ENCODE assay signal across 2 cellular contexts in genomic region chr20:57350086-57350710, GRCh38.
TF ChIP-seq lines count a peak whose summit lies in the region.

No MANE protein-coding gene starts in this region.

TF ChIP-seq in IMR-90, 13 proteins besides CTCF, POLR2A, EP300 and RAD21:
- TF ChIP-seq ELK1 (IDR thresholded peaks at IDR 0.05; ENCODE audit: borderline replicate concordance, low read depth, low read length) (no peak), FOS (IDR thresholded peaks at IDR 0.05; ENCODE audit: low read depth, low read length) (no peak), RCOR1 (IDR thresholded peaks at IDR 0.05; ENCODE audit: insufficient replicate concordance, low read length) (no peak), MAZ (IDR thresholded peaks at IDR 0.05; ENCODE audit: borderline replicate concordance, low read depth, low read length) (no peak), USF2 (IDR thresholded peaks at IDR 0.05; ENCODE audit: low read depth, low read length) (no peak), CHD1 (IDR thresholded peaks at IDR 0.05; ENCODE audit: low read depth, low read length) (no peak), NFE2L2 (IDR thresholded peaks at IDR 0.05; ENCODE audit: low read depth, low read length) (no peak), MAFK (IDR thresholded peaks at IDR 0.05; ENCODE audit: low read depth, low read length) (no peak), SMC3 (IDR thresholded peaks at IDR 0.05; ENCODE audit: low read depth, low read length) (no peak), MXI1 (IDR thresholded peaks at IDR 0.05; ENCODE audit: borderline replicate concordance, low read depth, low read length) (no peak), BHLHE40 (IDR thresholded peaks at IDR 0.05; ENCODE audit: low read depth, low read length) (no peak), RFX5 (IDR thresholded peaks at IDR 0.05; ENCODE audit: low read depth, low read length) (no peak), CEBPB (IDR thresholded peaks at IDR 0.05; ENCODE audit: low read depth, low read length) (no peak)
TF ChIP-seq in IMR-90: peak in this region for 0.

TF ChIP-seq in K562, 482 proteins besides CTCF, POLR2A, EP300 and RAD21:
- no peak for TF ChIP-seq ZNF583 (CRISPR knock-in tag; IDR thresholded peaks at IDR 0.05)
- no peak for TF ChIP-seq PCBP1 (IDR thresholded peaks at IDR 0.05; ENCODE audit: low read depth, low read length, poor library complexity, severe bottlenecking)
- TF ChIP-seq OTX1 (CRISPR knock-in tag; IDR thresholded peaks at IDR 0.05) = no peak
- TF ChIP-seq EGR1 (conservative IDR thresholded peaks at IDR 0.05) = 0 out of 2 replicates have a peak, but pooled peaks have one; percentile 6
- no peak for TF ChIP-seq MCM2 (IDR thresholded peaks at IDR 0.05; ENCODE audit: low read depth)
- no peak for TF ChIP-seq SNIP1 (IDR thresholded peaks at IDR 0.05; ENCODE audit: low read depth)
- TF ChIP-seq ZNF398 (CRISPR knock-in tag; IDR thresholded peaks at IDR 0.05) = no peak
- TF ChIP-seq KAT2B (IDR thresholded peaks at IDR 0.05; ENCODE audit: low read depth, low read length) = no peak
- no peak for TF ChIP-seq ILF3 (IDR thresholded peaks at IDR 0.05; ENCODE audit: borderline replicate concordance)
- no peak for TF ChIP-seq POLR3A (IDR thresholded peaks at IDR 0.05; ENCODE audit: borderline replicate concordance, extremely low read depth, insufficient read depth, insufficient read length)
- TF ChIP-seq ZNF740 (CRISPR knock-in tag; IDR thresholded peaks at IDR 0.05) = no peak
- peak in 1 of 2 experiments; percentile 40; a peak in 1 of 4 replicates for TF ChIP-seq ZNF740 (tag; IDR thresholded peaks at IDR 0.05)
- TF ChIP-seq ZNF77 (CRISPR knock-in tag; IDR thresholded peaks at IDR 0.05) = no peak
- no peak for TF ChIP-seq ZNF277 (CRISPR knock-in tag; IDR thresholded peaks at IDR 0.05; ENCODE audit: borderline replicate concordance)
- no peak for TF ChIP-seq GABPB1 (CRISPR knock-in tag; IDR thresholded peaks at IDR 0.05)
- no peak for TF ChIP-seq SRSF7 (optimal IDR thresholded peaks at IDR 0.05; ENCODE audit: low read depth, low read length)
- no peak for TF ChIP-seq PCBP2 (IDR thresholded peaks at IDR 0.05; ENCODE audit: low read depth, low read length, poor library complexity, severe bottlenecking)
